Comparison of ENCODE assay signal across 9 cellular contexts in the genomic region with DNA sequence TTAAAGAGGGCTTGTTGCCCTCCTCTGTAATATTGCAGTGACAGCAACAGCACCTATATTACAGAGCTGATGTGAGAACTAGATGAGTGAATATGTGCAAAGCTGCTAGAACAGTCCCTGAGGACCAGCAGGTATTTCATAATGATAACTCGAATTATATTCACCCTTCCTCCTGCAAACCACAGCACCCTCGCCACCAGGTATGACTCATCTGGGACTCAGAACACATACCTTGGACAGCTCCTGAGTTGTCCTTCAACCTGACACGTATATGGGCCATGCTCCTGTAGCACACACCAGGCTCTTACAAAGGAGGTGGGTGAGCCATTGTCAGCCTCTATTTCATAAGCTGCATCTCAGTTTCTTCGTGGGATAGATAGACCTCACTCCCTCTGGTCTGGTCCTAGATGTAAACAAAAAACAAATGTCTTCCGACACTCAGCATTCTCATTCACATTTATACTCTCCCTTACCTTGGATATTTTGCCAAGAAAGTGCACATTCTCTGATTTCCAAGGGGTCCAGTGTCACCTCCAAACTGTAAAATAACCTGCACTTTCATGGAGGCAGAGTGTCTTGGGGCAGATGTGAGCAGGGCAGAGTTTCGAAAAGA.
DNase-seq lines count a peak whose midpoint lies in the region; TF ChIP-seq lines count a peak whose summit lies in the region.
"Had no signal": no experiment of that assay in that cellular context is flagged by ENCODE, and none has a peak within 500 bp of the region (broad histone marks: within the 10 kb centered on the region; RNA-seq: fewer than 3 reads in every experiment).

No MANE protein-coding gene starts in this region.

- peak; percentile 73 for DNase-seq in NK-92 treated with Interleukin-12 subunit alpha and Interleukin-12 subunit beta, amount 100 ng/mL, for 24 hours (lab: John Stamatoyannopoulos, UW)
- DNase-seq in NK-92 (lab: John Stamatoyannopoulos, UW; ENCODE audit: unreplicated experiment) = no peak
- DNase-seq in OCI-M1 (lab: John Stamatoyannopoulos, UW) = peak; percentile 41
- DNase-seq in choroid plexus epithelial cell (ENCODE audit: low read depth) = peak; percentile 71
- DNase-seq in retinal pigment epithelial cell (ENCODE audit: low read depth) = peak; percentile 31
- DNase-seq in occipital lobe (lab: John Stamatoyannopoulos, UW) = no peak
- no peak for DNase-seq in NCI-H1694 (lab: John Stamatoyannopoulos, UW)
- no peak for DNase-seq in foreskin melanocyte

- H3K4me3 ChIP-seq in choroid plexus epithelial cell (ENCODE audit: low read depth, low read length) (no peak overlapping the region), retinal pigment epithelial cell (ENCODE audit: low read length) (no peak overlapping the region)
- H3K4me3 ChIP-seq: SK-N-MC had no signal

- TF ChIP-seq CTCF in choroid plexus epithelial cell (conservative IDR thresholded peaks at IDR 0.05; ENCODE audit: low read depth, low read length) (no peak), retinal pigment epithelial cell (conservative IDR thresholded peaks at IDR 0.05; ENCODE audit: low read depth, low read length) (no peak)

Comparison
In these comparisons a context has a peak if more than half of its experiments do, and no peak if none do; other contexts are left out.
1. DNase-seq: peak in NK-92 treated with Interleukin-12 subunit alpha and Interleukin-12 subunit beta, amount 100 ng/mL, for 24 hours (single experiment), OCI-M1 (single experiment), choroid plexus epithelial cell (single experiment) and retinal pigment epithelial cell (single experiment); none in NK-92 (single experiment), occipital lobe (single experiment), NCI-H1694 (single experiment) and foreskin melanocyte (single experiment).